In the genomic region with DNA sequence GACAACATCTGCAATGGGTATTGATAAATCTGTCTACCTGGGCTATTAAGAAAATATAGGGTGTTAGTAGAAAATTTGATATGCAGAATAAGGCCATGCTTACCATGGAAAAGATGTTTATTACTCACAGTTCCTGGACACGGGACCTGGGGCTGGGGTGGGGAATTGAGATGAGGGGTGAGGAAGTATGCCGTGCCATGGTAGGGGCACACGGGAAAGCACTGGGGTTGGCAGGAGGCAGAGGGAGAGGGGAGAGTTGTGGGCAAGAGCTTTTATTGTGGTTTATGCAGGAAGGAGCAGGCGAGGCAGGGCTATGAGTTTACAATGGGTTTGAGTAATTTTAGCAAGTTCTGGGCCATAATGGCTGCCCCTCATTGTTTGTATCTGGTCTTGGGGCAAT, we compare ENCODE assay signal across 9 cellular contexts.
"Had no signal": no experiment of that assay in that cellular context is flagged by ENCODE, and none has a peak within 500 bp of the region (broad histone marks: within the 10 kb centered on the region; RNA-seq: fewer than 3 reads in every experiment).

No MANE protein-coding gene starts in this region.

- DNase-seq: GOT3, H9, HCEC 1CT, HFFc6, KBM-7 had no signal

- H3K27ac ChIP-seq: HL-60, KMS-11 had no signal

- H3K36me3 Mint-ChIP-seq: IgD-negative memory B cell had no signal

- H3K27ac Mint-ChIP-seq: HFFc6, IgD-negative memory B cell had no signal

- H3K4me3 Mint-ChIP-seq: HFFc6, IgD-negative memory B cell had no signal

- ATAC-seq: HepG2 had no signal

- H3K27me3 Mint-ChIP-seq: IgD-negative memory B cell had no signal
